ENCODE assay signal across 18 cellular contexts in the genomic region with DNA sequence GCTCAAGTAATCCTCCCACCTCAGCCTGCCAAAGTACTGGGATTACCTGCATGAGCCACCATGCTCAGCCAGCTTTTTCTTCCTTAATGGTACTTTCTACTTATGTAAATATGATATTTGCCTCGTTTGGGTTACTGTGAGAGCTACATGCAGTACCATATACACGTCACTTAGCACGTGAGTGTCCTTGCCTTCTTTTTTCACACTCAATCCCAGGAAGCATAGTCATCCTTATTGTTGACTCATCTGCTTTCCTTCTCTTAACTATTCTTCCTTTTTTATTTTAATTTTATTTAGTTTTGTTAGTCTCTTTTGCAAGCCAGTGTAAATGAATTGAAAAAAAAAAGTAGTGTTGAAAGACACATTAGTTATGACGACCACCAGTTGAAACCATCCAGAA.
DNase-seq lines count a peak whose midpoint lies in the region; ATAC-seq and TF ChIP-seq lines count a peak whose summit lies in the region.
"Had no signal": no experiment of that assay in that cellular context is flagged by ENCODE, and none has a peak within 500 bp of the region (broad histone marks: within the 10 kb centered on the region; RNA-seq: fewer than 3 reads in every experiment).

No MANE protein-coding gene starts in this region.

- intact Hi-C loops in right lobe of liver (cut with DNase I), result no loop called here

- WGBS in right lobe of liver (ENCODE audit: insufficient coverage, low coverage, low lambda C conversion rate, missing lambda C conversion rate), result 47% methylated on average over 4 of the region's 4 CpGs

- no peak overlapping the region for H3K27ac ChIP-seq in right lobe of liver
- H3K27ac ChIP-seq: BLaER1 treated with 17β-estradiol and CSF1 and Interleukin-3, amounts not matched to agents 10 nM and 100 nM; RWPE1 had no signal

- DNase-seq in ELR (ENCODE audit: low read depth), result peak; percentile 87
- peak; percentile 38 for DNase-seq in RKO (ENCODE audit: low spot score)
- DNase-seq in choroid plexus epithelial cell (ENCODE audit: low read depth), result peak; percentile 25
- peak; percentile 70 for DNase-seq in iris pigment epithelial cell (ENCODE audit: low read depth)
- DNase-seq in DMS 273 (lab: John Stamatoyannopoulos, UW; ENCODE audit: unreplicated experiment), result no peak
- DNase-seq in right lobe of liver, result no peak
- DNase-seq in glomerular visceral epithelial cell (ENCODE audit: extremely low spot score), result no peak
- DNase-seq: DND-41, NCI-H1048, NCI-H1436 treated with DMSO at 0.1 percent for 48 hours, NCI-H2029 treated with DMSO at 0.1 percent for 48 hours, NCI-H2171 treated with DMSO at 0.1 percent for 48 hours, NCI-H446 treated with DMSO at 0.1 percent for 48 hours, OCI-M1 had no signal

- H3K4me3 ChIP-seq in choroid plexus epithelial cell (ENCODE audit: low read depth, low read length) (no peak overlapping the region), right lobe of liver (no peak overlapping the region)
- H3K4me3 ChIP-seq: BLaER1 treated with 17β-estradiol and CSF1 and Interleukin-3, amounts not matched to agents 10 nM and 100 nM; GM23338; K562 had no signal

- no peak for ATAC-seq in right lobe of liver
- ATAC-seq: GM23338, K562 had no signal

- no peaks in the 10 kb centered on the region for H3K9me3 ChIP-seq in right lobe of liver
- H3K9me3 ChIP-seq: BLaER1 treated with 17β-estradiol and CSF1 and Interleukin-3, amounts not matched to agents 10 nM and 100 nM had no signal

- no peak for TF ChIP-seq CTCF in choroid plexus epithelial cell (conservative IDR thresholded peaks at IDR 0.05; ENCODE audit: low read depth, low read length)
- no peak for TF ChIP-seq CTCF in right lobe of liver (IDR thresholded peaks at IDR 0.05)

- TF ChIP-seq POLR2A in right lobe of liver (IDR thresholded peaks at IDR 0.05), result no peak

- H3K36me3 ChIP-seq in right lobe of liver, result no peaks in the 10 kb centered on the region
- H3K36me3 ChIP-seq: BLaER1 treated with 17β-estradiol and CSF1 and Interleukin-3, amounts not matched to agents 10 nM and 100 nM had no signal

- H3K27me3 ChIP-seq in right lobe of liver, result no peaks in the 10 kb centered on the region
- H3K27me3 ChIP-seq: BLaER1 treated with 17β-estradiol and CSF1 and Interleukin-3, amounts not matched to agents 10 nM and 100 nM had no signal

- H3K4me1 ChIP-seq in right lobe of liver, result no peaks in the 10 kb centered on the region
- H3K4me1 ChIP-seq: BLaER1 treated with 17β-estradiol and CSF1 and Interleukin-3, amounts not matched to agents 10 nM and 100 nM had no signal

Comparison
In these comparisons a context has a peak if more than half of its experiments do, and no peak if none do; other contexts are left out.
1. DNase-seq: peak in ELR (single experiment), RKO (single experiment), choroid plexus epithelial cell (single experiment) and iris pigment epithelial cell (single experiment); none in DMS 273 (single experiment), right lobe of liver (0 of 3) and glomerular visceral epithelial cell (single experiment).